ENCODE assay signal across 8 cellular contexts in genomic region chr17:8176197-8176940, GRCh38. TPM values are rescaled to one million over a fixed set of nuclear protein-coding genes. Genes with fewer than 3 reads are reported as not detected.
DNase-seq lines count a peak whose midpoint lies in the region; ATAC-seq and TF ChIP-seq lines count a peak whose summit lies in the region.

Gene TMEM107 (minus strand): TSS chr17:8176380. CDS start chr17:8176286, 94 bp downstream.

- H3K4me1 Mint-ChIP-seq in activated CD8-positive, alpha-beta T cell treated with anti-CD3 and anti-CD28 coated beads, Interleukin-2, amount 10 ng/mL, durations not matched to agents 7 days and 5 days (ENCODE audit: low read depth) = peaks cover 50% of the 10 kb centered on the region

- no peaks in the 10 kb centered on the region for H3K27me3 ChIP-seq in lower lobe of right lung (ENCODE audit: low read depth)

- peak; percentile 40 for ATAC-seq in HG03103 (IDR thresholded peaks at IDR 0.05; ENCODE audit: low read depth, unreplicated experiment)
- ATAC-seq in activated CD8-positive, alpha-beta T cell treated with anti-CD3 and anti-CD28 coated beads, Interleukin-2, amount 10 ng/mL, durations not matched to agents 7 days and 5 days = peak; percentile 58
- ATAC-seq in lower lobe of right lung = peak; percentile 86 to 88

- peak within 1 kb of the TSS; percentile 96 for H3K4me3 Mint-ChIP-seq in activated CD8-positive, alpha-beta T cell treated with anti-CD3 and anti-CD28 coated beads, Interleukin-2, amount 10 ng/mL, durations not matched to agents 7 days and 5 days

- peak within 1 kb of the TSS; percentile 69 for H3K4me3 ChIP-seq in GM12875 (ENCODE audit: low read depth, low read length)
- H3K4me3 ChIP-seq in lower lobe of right lung = peak within 1 kb of the TSS; percentile 87

- CTCF ChIA-PET in activated CD8-positive, alpha-beta T cell treated with anti-CD3 and anti-CD28 coated beads, Interleukin-2, amount 10 ng/mL, durations not matched to agents 7 days and 5 days (lab: Charles Lee) = interaction anchor here (0.6 to 1.9 kb wide), 5 partner anchors 9 to 125 kb away, joined by 3 to 7 read pairs (median 6); partner anchors contain the start of gene BORCS6

- POLR2A ChIA-PET in activated CD8-positive, alpha-beta T cell treated with anti-CD3 and anti-CD28 coated beads, Interleukin-2, amount 10 ng/mL, durations not matched to agents 7 days and 5 days (lab: Charles Lee) = interaction anchor here (1.0 to 2.4 kb wide), 7 partner anchors 10 to 72 kb away, joined by 3 to 13 read pairs (median 5); partner anchors contain the start of genes CTC1 and VAMP2

- no peak for TF ChIP-seq CTCF in GM12875 (IDR thresholded peaks at IDR 0.05; ENCODE audit: borderline replicate concordance, insufficient read depth, low read depth, low read length)
- TF ChIP-seq CTCF in lower lobe of right lung (IDR thresholded peaks at IDR 0.05) = peak; percentile 6

- H3K27ac ChIP-seq in lower lobe of right lung = peak within 1 kb of the TSS; percentile 86

- peak within 1 kb of the TSS; percentile 88 for H3K27ac Mint-ChIP-seq in activated CD8-positive, alpha-beta T cell treated with anti-CD3 and anti-CD28 coated beads, Interleukin-2, amount 10 ng/mL, durations not matched to agents 7 days and 5 days

- intact Hi-C loops in lower lobe of right lung (cut with DNase I) = no loop called here

- no peaks in the 10 kb centered on the region for H3K9me3 ChIP-seq in lower lobe of right lung

- DNase-seq in NCI-H774 (lab: John Stamatoyannopoulos, UW) (peak; percentile 54), lower lobe of right lung (peak; percentile 92)
- peak; percentile 93 for DNase-seq in activated CD8-positive, alpha-beta T cell treated with anti-CD3 and anti-CD28 coated beads, Interleukin-2, amount 10 ng/mL, durations not matched to agents 7 days and 5 days
- DNase-seq in effector CD4-positive, alpha-beta T cell = peak; percentile 87
- DNase-seq in stimulated activated CD4-positive, alpha-beta T cell treated with anti-CD3 and anti-CD28 coated beads, TNF-alpha, amount 100 ng/mL, for 1 hour (ENCODE audit: low read depth in 3 of 3, low spot score in 1 of 3) = peak; percentile 67 to 72 (median 69)
- no peak for DNase-seq in NK-92 treated with Interleukin-12 subunit alpha and Interleukin-12 subunit beta, amount 100 ng/mL, for 24 hours (lab: John Stamatoyannopoulos, UW)

- no peaks in the 10 kb centered on the region for H3K36me3 ChIP-seq in lower lobe of right lung

- peaks cover 6% of the 10 kb centered on the region for H3K36me3 Mint-ChIP-seq in activated CD8-positive, alpha-beta T cell treated with anti-CD3 and anti-CD28 coated beads, Interleukin-2, amount 10 ng/mL, durations not matched to agents 7 days and 5 days (ENCODE audit: low read depth)

- no peaks in the 10 kb centered on the region for H3K27me3 Mint-ChIP-seq in activated CD8-positive, alpha-beta T cell treated with anti-CD3 and anti-CD28 coated beads, Interleukin-2, amount 10 ng/mL, durations not matched to agents 7 days and 5 days (ENCODE audit: low read depth)

- peaks cover 37% of the 10 kb centered on the region for H3K4me1 ChIP-seq in lower lobe of right lung

- H3K9me3 Mint-ChIP-seq in activated CD8-positive, alpha-beta T cell treated with anti-CD3 and anti-CD28 coated beads, Interleukin-2, amount 10 ng/mL, durations not matched to agents 7 days and 5 days (ENCODE audit: insufficient read depth) = no peaks in the 10 kb centered on the region

RNA-seq across cellular contexts. Expression of gene TMEM107, which starts in this region (rescaled TPM):
- 10 to 100 TPM; 39.6 to 44.1 TPM for total RNA-seq in activated CD8-positive, alpha-beta T cell treated with anti-CD3 and anti-CD28 coated beads, Interleukin-2, amount 10 ng/mL, durations not matched to agents 7 days and 5 days
- total RNA-seq in lower lobe of right lung = 12.9 TPM
